Comparison of ENCODE assay signal across 22 cellular contexts in the genomic region with DNA sequence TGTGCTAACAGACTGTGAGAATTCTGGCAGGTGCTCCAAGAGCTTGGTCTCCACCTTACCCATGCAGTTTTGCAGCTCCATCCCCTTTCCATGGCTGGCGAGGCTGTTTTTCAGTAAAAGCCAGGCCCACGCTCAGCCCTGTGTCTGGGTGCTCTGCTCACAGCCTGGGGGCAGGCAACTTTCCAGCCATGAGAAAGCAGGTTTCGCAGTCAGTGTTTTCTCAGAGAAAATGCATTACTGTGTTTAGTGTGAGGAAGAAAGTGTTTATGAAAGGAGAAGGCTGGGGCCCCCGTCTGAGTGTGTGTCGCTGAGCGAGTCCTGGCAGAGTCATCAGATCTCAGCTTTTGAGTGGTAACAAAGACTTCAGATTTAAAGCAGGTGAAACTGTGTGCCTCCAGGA.
A peak's percentile ranks its signal among the peaks of the same experiment; 100 is the strongest.
DNase-seq lines count a peak whose midpoint lies in the region; ATAC-seq, FAIRE-seq and TF ChIP-seq lines count a peak whose summit lies in the region.
"Had no signal": no experiment of that assay in that cellular context is flagged by ENCODE, and none has a peak within 500 bp of the region (broad histone marks: within the 10 kb centered on the region; RNA-seq: fewer than 3 reads in every experiment).

No MANE protein-coding gene starts in this region.

- H2AFZ ChIP-seq in DND-41 (ENCODE audit: low read depth, low read length) (peak overlapping the region; percentile 63), H1 (ENCODE audit: low read length) (peak overlapping the region; percentile 75)

- H3K23me2 ChIP-seq in H1 (ENCODE audit: low read depth, low read length) = no peaks in the 10 kb centered on the region

- H2BK120ac ChIP-seq in H1 (replicated peaks; ENCODE audit: low read depth, low read length) = no peak overlapping the region

- H4K20me1 ChIP-seq in DND-41 (ENCODE audit: insufficient read depth, low read length) (no peaks in the 10 kb centered on the region), H1 (replicated peaks in 1 of 2; ENCODE audit: control insufficient read depth in 1 of 2, insufficient read depth in 2 of 2, low read length in 2 of 2) (no peaks in the 10 kb centered on the region)
- H4K20me1 ChIP-seq: BLaER1 had no signal

- DNase-seq in DND-41 (no peak), H1 (ENCODE audit: low read depth in 1 of 2, low spot score in 2 of 2) (no peak), mesothelial cell of epicardium (ENCODE audit: low spot score in 2 of 2, unreplicated experiment in 2 of 2) (peak in 1 of 2 experiments; percentile 53), renal cortical epithelial cell (ENCODE audit: low read depth) (peak; percentile 38), retina (no peak), NCI-H1092 treated with DMSO at 0.1 percent for 48 hours (lab: John Stamatoyannopoulos, UW) (no peak)
- DNase-seq in activated CD4-positive, alpha-beta T cell treated with anti-CD3 and anti-CD28 coated beads, Interleukin-2, amount 10 ng/mL, durations not matched to agents 24 days and 14 days = no peak
- DNase-seq: 8988T; CD8-positive, alpha-beta T cell; DMS79; GDM1; HFFc6; KBM-7; MV-4-11; NCI-H1436 treated with DMSO at 0.1 percent for 48 hours; NCI-H2029 treated with DMSO at 0.1 percent for 48 hours had no signal

- no peak overlapping the region for H3K4ac ChIP-seq in H1 (replicated peaks; ENCODE audit: insufficient read length, low read depth, low read length)

- H3K36me3 Mint-ChIP-seq in mesothelial cell of epicardium = no peaks in the 10 kb centered on the region
- no peaks in the 10 kb centered on the region for H3K36me3 Mint-ChIP-seq in activated CD4-positive, alpha-beta T cell treated with anti-CD3 and anti-CD28 coated beads, Interleukin-2, amount 10 ng/mL, durations not matched to agents 24 days and 14 days (ENCODE audit: low read depth)
- H3K36me3 Mint-ChIP-seq: CD8-positive, alpha-beta T cell had no signal

- H3K27me3 ChIP-seq in DND-41 (ENCODE audit: insufficient read depth, low read length, poor library complexity) (no peaks in the 10 kb centered on the region), H1 (replicated peaks in 1 of 4; ENCODE audit: control insufficient read depth in 3 of 4, extremely low read depth in 1 of 4, insufficient read depth in 3 of 4, low read length in 3 of 4) (no peaks in the 10 kb centered on the region)
- H3K27me3 ChIP-seq: BLaER1 had no signal

- H3K18ac ChIP-seq in H1 (ENCODE audit: extremely low read depth, low read length) = no peak overlapping the region

- intact Hi-C loops in activated CD4-positive, alpha-beta T cell treated with anti-CD3 and anti-CD28 coated beads, Interleukin-2, amount 10 ng/mL, durations not matched to agents 24 days and 14 days (cut with micrococcal nuclease) = no loop called here

- H3K9me3 ChIP-seq in DND-41 (ENCODE audit: insufficient read depth, low read length, severe bottlenecking) = peaks cover 12% of the 10 kb centered on the region
- peaks cover 0 to 4% of the 10 kb centered on the region in 2 experiments; a peak in 1 of 4 replicates for H3K9me3 ChIP-seq in H1 (ENCODE audit: insufficient read depth in 2 of 2, low read depth in 1 of 2, low read length in 1 of 2)

- peak overlapping the region; percentile 58 for H3K27ac Mint-ChIP-seq in mesothelial cell of epicardium
- no peak overlapping the region for H3K27ac Mint-ChIP-seq in activated CD4-positive, alpha-beta T cell treated with anti-CD3 and anti-CD28 coated beads, Interleukin-2, amount 10 ng/mL, durations not matched to agents 24 days and 14 days
- H3K27ac Mint-ChIP-seq: CD8-positive, alpha-beta T cell; HFFc6 had no signal

- no peak for TF ChIP-seq EP300 in H1 (IDR thresholded peaks at IDR 0.05; ENCODE audit: borderline replicate concordance in 1 of 2, low read depth in 2 of 2, low read length in 2 of 2)

- peaks cover 11% of the 10 kb centered on the region for H3K9me3 Mint-ChIP-seq in mesothelial cell of epicardium
- H3K9me3 Mint-ChIP-seq in activated CD4-positive, alpha-beta T cell treated with anti-CD3 and anti-CD28 coated beads, Interleukin-2, amount 10 ng/mL, durations not matched to agents 24 days and 14 days = no peaks in the 10 kb centered on the region
- H3K9me3 Mint-ChIP-seq: CD8-positive, alpha-beta T cell had no signal

- FAIRE-seq in H1 (lab: Jason Lieb, UNC) = no peak
- FAIRE-seq: GM12878 had no signal

- no peaks in the 10 kb centered on the region for H3K79me1 ChIP-seq in H1 (ENCODE audit: low read depth, low read length)

- H3K27ac ChIP-seq in DND-41 (ENCODE audit: low read length) (peak overlapping the region; percentile 19; the same call in 1 of the 2 replicates), H1 (ENCODE audit: low read depth, low read length) (no peak overlapping the region)
- H3K27ac ChIP-seq: BLaER1 had no signal

- ATAC-seq in DND-41 (ENCODE audit: insufficient read depth, low read depth) (no peak), GM18511 (IDR thresholded peaks at IDR 0.05; ENCODE audit: unreplicated experiment) (no peak)
- ATAC-seq: CD8-positive, alpha-beta T cell; GM12878; Panc1; Right ventricle myocardium inferior; SK-N-SH treated with all-trans-retinoic acid at 6 μM for 48 hours had no signal

- TF ChIP-seq RAD21 in H1 (IDR thresholded peaks at IDR 0.05 in 1 of 2, conservative IDR thresholded peaks at IDR 0.05 in 1 of 2; ENCODE audit: low read depth in 2 of 2, low read length in 2 of 2) = no peak

- POLR2A ChIA-PET in H1 (lab: Charles Lee; ENCODE audit: partially characterized antibody) = no interaction called here

- H2BK5ac ChIP-seq in H1 (ENCODE audit: low read depth, low read length) = no peak overlapping the region

- no peak overlapping the region for H4K8ac ChIP-seq in H1 (ENCODE audit: extremely low read depth, insufficient read depth, low read length)

- H3K36me3 ChIP-seq in DND-41 (ENCODE audit: insufficient read depth, low read length) (no peaks in the 10 kb centered on the region), H1 (ENCODE audit: control insufficient read depth in 2 of 4, insufficient read depth in 4 of 4, low read length in 3 of 4) (no peaks in the 10 kb centered on the region)
- H3K36me3 ChIP-seq: BLaER1 had no signal

- no peak overlapping the region for H2BK12ac ChIP-seq in H1 (ENCODE audit: low read depth, low read length)

- CTCF ChIA-PET in H1 (lab: Charles Lee; ENCODE audit: partially characterized antibody) = no interaction called here

- H3K4me2 ChIP-seq in DND-41 (ENCODE audit: insufficient read depth, low read length) (no peak overlapping the region), H1 (ENCODE audit: insufficient read depth in 1 of 2, low read depth in 2 of 2, low read length in 2 of 2) (no peak overlapping the region)
- H3K4me2 ChIP-seq: BLaER1 had no signal

- TF ChIP-seq CTCF in DND-41 (IDR thresholded peaks at IDR 0.05; ENCODE audit: borderline replicate concordance, extremely low read depth, low read length, poor library complexity, severe bottlenecking) = no peak
- TF ChIP-seq CTCF in H1 (IDR thresholded peaks at IDR 0.05; ENCODE audit: control extremely low read depth in 1 of 3, insufficient read depth in 1 of 3, low read depth in 1 of 3, low read length in 3 of 3) = no peak
- TF ChIP-seq CTCF in mesothelial cell of epicardium (IDR thresholded peaks at IDR 0.05; ENCODE audit: unreplicated experiment) = no peak

- no peak overlapping the region for H3K56ac ChIP-seq in H1 (replicated peaks; ENCODE audit: insufficient read length, low read depth, low read length)

- H4K91ac ChIP-seq in H1 (replicated peaks; ENCODE audit: insufficient read length, low read length) = no peak overlapping the region

- no peak overlapping the region for H2AK5ac ChIP-seq in H1 (ENCODE audit: low read depth, low read length)

- no peak overlapping the region for H3K4me3 ChIP-seq in DND-41 (ENCODE audit: low read depth in 1 of 2, low read length in 2 of 2)
- H3K4me3 ChIP-seq in H1 (ENCODE audit: extremely low read depth in 1 of 4, insufficient read depth in 2 of 4, low read depth in 3 of 4, low read length in 4 of 4) = no peak overlapping the region
- H3K4me3 ChIP-seq: BLaER1, GM12878 had no signal

- 84% methylated on average over 6 of the region's 6 CpGs; no CpG with 5 or more reads in 1 of the 2 experiments for WGBS in H1 (ENCODE audit: extremely low coverage in 1 of 2, insufficient coverage in 1 of 2, insufficient read length in 1 of 2, insufficient replicate concordance in 2 of 2, low coverage in 1 of 2, low lambda C conversion rate in 2 of 2, missing lambda C conversion rate in 1 of 2), 2 experiments

- H3K14ac ChIP-seq in H1 (ENCODE audit: insufficient read length) = no peak overlapping the region

- H2BK15ac ChIP-seq in H1 (ENCODE audit: low read length) = no peak overlapping the region

- H3K23ac ChIP-seq in H1 (ENCODE audit: insufficient read length) = no peak overlapping the region

- peaks cover 18% of the 10 kb centered on the region for H3K4me1 Mint-ChIP-seq in mesothelial cell of epicardium
- no peaks in the 10 kb centered on the region for H3K4me1 Mint-ChIP-seq in activated CD4-positive, alpha-beta T cell treated with anti-CD3 and anti-CD28 coated beads, Interleukin-2, amount 10 ng/mL, durations not matched to agents 24 days and 14 days

- TF ChIP-seq POLR2A in H1 (IDR thresholded peaks at IDR 0.05; ENCODE audit: control extremely low read depth in 1 of 2, low read depth in 2 of 2, low read length in 2 of 2) = no peak

- H3K4me3 Mint-ChIP-seq in mesothelial cell of epicardium = no peak overlapping the region
- H3K4me3 Mint-ChIP-seq in activated CD4-positive, alpha-beta T cell treated with anti-CD3 and anti-CD28 coated beads, Interleukin-2, amount 10 ng/mL, durations not matched to agents 24 days and 14 days = no peak overlapping the region
- H3K4me3 Mint-ChIP-seq: CD8-positive, alpha-beta T cell; HFFc6 had no signal

- H3K4me1 ChIP-seq in DND-41 (ENCODE audit: insufficient read depth, low read length) (peaks cover 34% of the 10 kb centered on the region), H1 (replicated peaks in 1 of 4; ENCODE audit: control insufficient read depth in 3 of 4, insufficient read depth in 4 of 4, low read length in 3 of 4) (no peaks in the 10 kb centered on the region)

- H3K9ac ChIP-seq in DND-41 (ENCODE audit: low read depth, low read length) (no peak overlapping the region), H1 (replicated peaks in 1 of 4; ENCODE audit: extremely low read depth in 1 of 4, low read depth in 3 of 4, low read length in 3 of 4) (no peak overlapping the region)
- H3K9ac ChIP-seq: BLaER1 had no signal

- H4K5ac ChIP-seq in H1 (ENCODE audit: insufficient read length, low read depth, low read length) = no peak overlapping the region

- H3K79me2 ChIP-seq in DND-41 (ENCODE audit: insufficient read depth, low read length) (no peaks in the 10 kb centered on the region), H1 (ENCODE audit: control insufficient read depth in 1 of 2, insufficient read depth in 2 of 2, low read length in 2 of 2) (no peaks in the 10 kb centered on the region)

- peaks cover 5% of the 10 kb centered on the region for H3K27me3 Mint-ChIP-seq in mesothelial cell of epicardium (ENCODE audit: low read depth)
- H3K27me3 Mint-ChIP-seq in activated CD4-positive, alpha-beta T cell treated with anti-CD3 and anti-CD28 coated beads, Interleukin-2, amount 10 ng/mL, durations not matched to agents 24 days and 14 days = no peaks in the 10 kb centered on the region

- H2BK20ac ChIP-seq in H1 (ENCODE audit: low read length) = no peak overlapping the region

TF ChIP-seq in H1, 55 proteins besides CTCF, POLR2A, EP300 and RAD21 (continues in another document):
- TF ChIP-seq BRCA1 (IDR thresholded peaks at IDR 0.05; ENCODE audit: low read depth, low read length) (no peak), TCF12 (IDR thresholded peaks at IDR 0.05; ENCODE audit: low read depth, low read length) (no peak), KDM4A (IDR thresholded peaks at IDR 0.05; ENCODE audit: low read depth, low read length, severe bottlenecking) (no peak)
